Comparison of ENCODE assay signal across 28 cellular contexts in the genomic region with DNA sequence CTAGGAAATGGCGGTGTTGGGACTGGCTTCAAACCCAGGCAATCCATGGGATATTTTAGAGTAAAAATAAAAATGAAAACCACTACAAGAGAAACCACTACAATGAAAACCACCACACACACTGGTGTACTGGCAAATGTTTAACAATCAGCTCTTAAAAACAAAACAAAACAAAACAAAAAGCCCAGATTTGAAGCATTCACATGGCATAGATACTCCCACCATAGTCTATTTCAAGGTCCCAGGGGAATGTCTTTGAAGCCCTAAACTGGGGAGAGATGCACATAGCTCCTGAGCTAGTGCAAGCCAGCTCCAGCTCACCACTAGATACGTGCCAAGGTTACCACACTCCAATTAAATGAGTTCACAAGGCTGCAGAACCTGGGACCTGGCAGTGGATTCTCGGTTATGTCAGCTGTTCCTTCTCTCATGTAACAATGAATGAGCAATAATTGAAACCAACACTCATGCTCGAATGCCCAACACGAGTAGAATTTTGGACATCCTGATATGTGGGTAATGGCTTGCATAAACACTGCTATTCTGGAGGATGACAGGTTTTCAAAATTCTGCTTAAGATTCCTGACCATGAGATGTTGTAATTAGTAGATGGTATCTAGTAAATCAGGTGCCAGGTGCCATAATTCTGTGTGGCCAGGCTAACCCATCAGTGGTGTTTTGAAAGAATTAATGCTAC.
DNase-seq lines count a peak whose midpoint lies in the region; ATAC-seq and TF ChIP-seq lines count a peak whose summit lies in the region.
"Had no signal": no experiment of that assay in that cellular context is flagged by ENCODE, and none has a peak within 500 bp of the region (broad histone marks: within the 10 kb centered on the region; RNA-seq: fewer than 3 reads in every experiment).

No MANE protein-coding gene starts in this region.

- peaks cover 9 to 13% (median 10%) of the 10 kb centered on the region in 3 donors for H3K4me1 ChIP-seq in skeletal muscle tissue (ENCODE audit: control insufficient read depth in 3 of 3, insufficient read depth in 3 of 3, low read length in 3 of 3)
- H3K4me1 ChIP-seq in esophagus squamous epithelium: peaks cover 0 to 25% (median 2%) of the 10 kb centered on the region in 3 donors
- H3K4me1 ChIP-seq: BLaER1 treated with 17β-estradiol and CSF1 and Interleukin-3, amounts not matched to agents 10 nM and 100 nM; breast epithelium; pancreas; spleen; stomach; uterus had no signal

- WGBS in esophagus squamous epithelium, 2 donors: 82 to 91% methylated on average over 5 of the region's 5 CpGs

- TF ChIP-seq CTCF in fibroblast of mammary gland (conservative IDR thresholded peaks at IDR 0.05; ENCODE audit: control insufficient read depth, insufficient read depth, low read depth, low read length): no peak
- no peak for TF ChIP-seq CTCF in esophagus squamous epithelium (IDR thresholded peaks at IDR 0.05)

- H3K9ac ChIP-seq in skeletal muscle tissue (ENCODE audit: low read depth in 1 of 3, low read length in 3 of 3): no peak overlapping the region
- H3K9ac ChIP-seq: BLaER1 treated with 17β-estradiol and CSF1 and Interleukin-3, amounts not matched to agents 10 nM and 100 nM had no signal

- H3K4me3 ChIP-seq in fibroblast of mammary gland (ENCODE audit: control insufficient read depth, low read depth, low read length) (no peak overlapping the region), skeletal muscle tissue (ENCODE audit: low read length in 3 of 3) (no peak overlapping the region), esophagus squamous epithelium (no peak overlapping the region)
- H3K4me3 ChIP-seq: BLaER1 treated with 17β-estradiol and CSF1 and Interleukin-3, amounts not matched to agents 10 nM and 100 nM; breast epithelium; pancreas; right atrium auricular region; spleen; stomach; uterus had no signal

- intact Hi-C loops in esophagus squamous epithelium (cut with DNase I): no loop called here

- TF ChIP-seq POLR2A in esophagus squamous epithelium (IDR thresholded peaks at IDR 0.05): no peak

- peak; percentile 76 for DNase-seq in NCI-H446 treated with DMSO at 0.1 percent for 48 hours (lab: John Stamatoyannopoulos, UW)
- DNase-seq in fibroblast of mammary gland (ENCODE audit: low read depth): peak; percentile 15
- no peak for DNase-seq in hippocampal formation (lab: John Stamatoyannopoulos, UW)
- DNase-seq in esophagus squamous epithelium (lab: John Stamatoyannopoulos, UW): no peak
- DNase-seq in LoVo (ENCODE audit: low spot score): no peak
- DNase-seq: activated CD4-positive, alpha-beta T cell treated with anti-CD3 and anti-CD28 coated beads for 48 hours; activated CD8-positive, alpha-beta memory T cell treated with anti-CD3 and anti-CD28 coated beads for 24 hours; activated T-cell treated with anti-CD3 and anti-CD28 coated beads for 4 hours; DMS79 treated with DMSO at 0.1 percent for 48 hours; Kasumi-1; mesenchymal stem cell; NCI-H1048; NCI-H1694 treated with DMSO at 0.1 percent for 48 hours; NCI-H510A; pancreas; spleen; stimulated activated CD8-positive, alpha-beta memory T cell treated with anti-CD3 and anti-CD28 coated beads, Interleukin-4, amount 100 ng/mL, for 48 hours; stomach; SW 1271; T-helper 9 cell; uterus had no signal

- no peaks in the 10 kb centered on the region for H3K27me3 ChIP-seq in skeletal muscle tissue (ENCODE audit: control insufficient read depth in 3 of 3, insufficient read depth in 3 of 3, low read length in 3 of 3)
- H3K27me3 ChIP-seq in esophagus squamous epithelium: no peaks in the 10 kb centered on the region
- H3K27me3 ChIP-seq: BLaER1 treated with 17β-estradiol and CSF1 and Interleukin-3, amounts not matched to agents 10 nM and 100 nM; breast epithelium; pancreas; right atrium auricular region; stomach; uterus had no signal

- H3K36me3 ChIP-seq in skeletal muscle tissue (ENCODE audit: control insufficient read depth in 3 of 3, insufficient read depth in 3 of 3, low read length in 3 of 3) (no peaks in the 10 kb centered on the region), esophagus squamous epithelium (no peaks in the 10 kb centered on the region)
- H3K36me3 ChIP-seq: BLaER1 treated with 17β-estradiol and CSF1 and Interleukin-3, amounts not matched to agents 10 nM and 100 nM; breast epithelium; pancreas; right atrium auricular region; spleen; stomach; uterus had no signal

- peak overlapping the region; percentile 53 for H3K27ac ChIP-seq in skeletal muscle tissue (ENCODE audit: low read depth, low read length)
- H3K27ac ChIP-seq in esophagus squamous epithelium: no peak overlapping the region
- H3K27ac ChIP-seq: BLaER1 treated with 17β-estradiol and CSF1 and Interleukin-3, amounts not matched to agents 10 nM and 100 nM; breast epithelium; pancreas; right atrium auricular region; spleen; stomach; uterus; VCaP had no signal

- no peaks in the 10 kb centered on the region for H3K9me3 ChIP-seq in skeletal muscle tissue (ENCODE audit: control insufficient read depth in 3 of 3, low read length in 3 of 3)
- H3K9me3 ChIP-seq in esophagus squamous epithelium: no peaks in the 10 kb centered on the region
- H3K9me3 ChIP-seq: BLaER1 treated with 17β-estradiol and CSF1 and Interleukin-3, amounts not matched to agents 10 nM and 100 nM; breast epithelium; pancreas; right atrium auricular region; spleen; stomach; uterus had no signal

- peak; percentile 53 for ATAC-seq in GM21786 (IDR thresholded peaks at IDR 0.05; ENCODE audit: unreplicated experiment)
- ATAC-seq: activated naive CD4-positive, alpha-beta T cell treated with anti-CD3 and anti-CD28 coated beads, Interleukin-2, amount 50 U/mL, for 72 hours had no signal

Comparison
In these comparisons a context has a peak if more than half of its experiments do, and no peak if none do; other contexts are left out.
1. DNase-seq: peak in NCI-H446 treated with DMSO at 0.1 percent for 48 hours (single experiment) and fibroblast of mammary gland (single experiment); none in hippocampal formation (0 of 2), esophagus squamous epithelium (single experiment) and LoVo (single experiment).